1 cellular context compared by ENCODE assay signal in the genomic region with DNA sequence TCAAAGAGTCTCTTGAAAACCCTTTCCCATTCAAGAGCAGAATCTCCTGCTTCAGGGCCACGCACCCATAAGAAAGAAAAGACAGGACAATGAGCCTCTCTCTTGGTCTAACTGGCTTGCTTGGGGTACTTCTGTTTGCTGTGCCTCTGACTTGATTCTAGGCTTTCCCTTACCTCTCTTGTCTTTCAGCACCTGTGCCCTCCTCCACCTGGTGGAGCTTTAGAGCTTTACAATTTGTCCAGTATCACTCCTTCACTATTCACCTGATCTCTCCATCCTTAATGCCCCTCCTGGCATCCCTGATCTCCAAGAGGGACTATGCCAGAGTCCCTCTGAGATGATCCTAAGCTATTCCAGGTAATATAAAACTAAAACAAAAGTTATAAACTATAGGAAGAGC.
TF ChIP-seq lines count a peak whose summit lies in the region.

No MANE protein-coding gene starts in this region.

TF ChIP-seq in GM23338, 12 proteins besides CTCF, POLR2A, EP300 and RAD21 (continued from another document):
- TF ChIP-seq, protein P1, sequence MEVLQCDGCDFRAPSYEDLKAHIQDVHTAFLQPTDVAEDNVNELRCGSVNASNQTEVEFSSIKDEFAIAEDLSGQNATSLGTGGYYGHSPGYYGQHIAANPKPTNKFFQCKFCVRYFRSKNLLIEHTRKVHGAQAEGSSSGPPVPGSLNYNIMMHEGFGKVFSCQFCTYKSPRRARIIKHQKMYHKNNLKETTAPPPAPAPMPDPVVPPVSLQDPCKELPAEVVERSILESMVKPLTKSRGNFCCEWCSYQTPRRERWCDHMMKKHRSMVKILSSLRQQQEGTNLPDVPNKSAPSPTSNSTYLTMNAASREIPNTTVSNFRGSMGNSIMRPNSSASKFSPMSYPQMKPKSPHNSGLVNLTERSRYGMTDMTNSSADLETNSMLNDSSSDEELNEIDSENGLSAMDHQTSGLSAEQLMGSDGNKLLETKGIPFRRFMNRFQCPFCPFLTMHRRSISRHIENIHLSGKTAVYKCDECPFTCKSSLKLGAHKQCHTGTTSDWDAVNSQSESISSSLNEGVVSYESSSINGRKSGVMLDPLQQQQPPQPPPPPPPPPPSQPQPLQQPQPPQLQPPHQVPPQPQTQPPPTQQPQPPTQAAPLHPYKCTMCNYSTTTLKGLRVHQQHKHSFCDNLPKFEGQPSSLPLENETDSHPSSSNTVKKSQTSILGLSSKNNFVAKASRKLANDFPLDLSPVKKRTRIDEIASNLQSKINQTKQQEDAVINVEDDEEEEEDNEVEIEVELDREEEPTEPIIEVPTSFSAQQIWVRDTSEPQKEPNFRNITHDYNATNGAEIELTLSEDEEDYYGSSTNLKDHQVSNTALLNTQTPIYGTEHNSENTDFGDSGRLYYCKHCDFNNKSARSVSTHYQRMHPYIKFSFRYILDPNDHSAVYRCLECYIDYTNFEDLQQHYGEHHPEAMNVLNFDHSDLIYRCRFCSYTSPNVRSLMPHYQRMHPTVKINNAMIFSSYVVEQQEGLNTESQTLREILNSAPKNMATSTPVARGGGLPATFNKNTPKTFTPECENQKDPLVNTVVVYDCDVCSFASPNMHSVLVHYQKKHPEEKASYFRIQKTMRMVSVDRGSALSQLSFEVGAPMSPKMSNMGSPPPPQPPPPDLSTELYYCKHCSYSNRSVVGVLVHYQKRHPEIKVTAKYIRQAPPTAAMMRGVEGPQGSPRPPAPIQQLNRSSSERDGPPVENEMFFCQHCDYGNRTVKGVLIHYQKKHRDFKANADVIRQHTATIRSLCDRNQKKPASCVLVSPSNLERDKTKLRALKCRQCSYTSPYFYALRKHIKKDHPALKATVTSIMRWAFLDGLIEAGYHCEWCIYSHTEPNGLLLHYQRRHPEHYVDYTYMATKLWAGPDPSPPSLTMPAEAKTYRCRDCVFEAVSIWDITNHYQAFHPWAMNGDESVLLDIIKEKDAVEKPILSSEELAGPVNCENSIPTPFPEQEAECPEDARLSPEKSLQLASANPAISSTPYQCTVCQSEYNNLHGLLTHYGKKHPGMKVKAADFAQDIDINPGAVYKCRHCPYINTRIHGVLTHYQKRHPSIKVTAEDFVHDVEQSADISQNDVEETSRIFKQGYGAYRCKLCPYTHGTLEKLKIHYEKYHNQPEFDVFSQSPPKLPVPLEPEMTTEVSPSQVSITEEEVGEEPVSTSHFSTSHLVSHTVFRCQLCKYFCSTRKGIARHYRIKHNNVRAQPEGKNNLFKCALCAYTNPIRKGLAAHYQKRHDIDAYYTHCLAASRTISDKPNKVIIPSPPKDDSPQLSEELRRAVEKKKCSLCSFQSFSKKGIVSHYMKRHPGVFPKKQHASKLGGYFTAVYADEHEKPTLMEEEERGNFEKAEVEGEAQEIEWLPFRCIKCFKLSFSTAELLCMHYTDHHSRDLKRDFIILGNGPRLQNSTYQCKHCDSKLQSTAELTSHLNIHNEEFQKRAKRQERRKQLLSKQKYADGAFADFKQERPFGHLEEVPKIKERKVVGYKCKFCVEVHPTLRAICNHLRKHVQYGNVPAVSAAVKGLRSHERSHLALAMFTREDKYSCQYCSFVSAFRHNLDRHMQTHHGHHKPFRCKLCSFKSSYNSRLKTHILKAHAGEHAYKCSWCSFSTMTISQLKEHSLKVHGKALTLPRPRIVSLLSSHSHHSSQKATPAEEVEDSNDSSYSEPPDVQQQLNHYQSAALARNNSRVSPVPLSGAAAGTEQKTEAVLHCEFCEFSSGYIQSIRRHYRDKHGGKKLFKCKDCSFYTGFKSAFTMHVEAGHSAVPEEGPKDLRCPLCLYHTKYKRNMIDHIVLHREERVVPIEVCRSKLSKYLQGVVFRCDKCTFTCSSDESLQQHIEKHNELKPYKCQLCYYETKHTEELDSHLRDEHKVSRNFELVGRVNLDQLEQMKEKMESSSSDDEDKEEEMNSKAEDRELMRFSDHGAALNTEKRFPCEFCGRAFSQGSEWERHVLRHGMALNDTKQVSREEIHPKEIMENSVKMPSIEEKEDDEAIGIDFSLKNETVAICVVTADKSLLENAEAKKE (CRISPR knock-in tag; IDR thresholded peaks at IDR 0.05), result no peak
- no peak for TF ChIP-seq ZNF114 (CRISPR knock-in tag; IDR thresholded peaks at IDR 0.05)
- no peak for TF ChIP-seq ZNF331 (CRISPR knock-in tag; IDR thresholded peaks at IDR 0.05; ENCODE audit: low read depth)
- TF ChIP-seq NANOG (IDR thresholded peaks at IDR 0.05; ENCODE audit: borderline replicate concordance), result no peak
- TF ChIP-seq, protein P2, sequence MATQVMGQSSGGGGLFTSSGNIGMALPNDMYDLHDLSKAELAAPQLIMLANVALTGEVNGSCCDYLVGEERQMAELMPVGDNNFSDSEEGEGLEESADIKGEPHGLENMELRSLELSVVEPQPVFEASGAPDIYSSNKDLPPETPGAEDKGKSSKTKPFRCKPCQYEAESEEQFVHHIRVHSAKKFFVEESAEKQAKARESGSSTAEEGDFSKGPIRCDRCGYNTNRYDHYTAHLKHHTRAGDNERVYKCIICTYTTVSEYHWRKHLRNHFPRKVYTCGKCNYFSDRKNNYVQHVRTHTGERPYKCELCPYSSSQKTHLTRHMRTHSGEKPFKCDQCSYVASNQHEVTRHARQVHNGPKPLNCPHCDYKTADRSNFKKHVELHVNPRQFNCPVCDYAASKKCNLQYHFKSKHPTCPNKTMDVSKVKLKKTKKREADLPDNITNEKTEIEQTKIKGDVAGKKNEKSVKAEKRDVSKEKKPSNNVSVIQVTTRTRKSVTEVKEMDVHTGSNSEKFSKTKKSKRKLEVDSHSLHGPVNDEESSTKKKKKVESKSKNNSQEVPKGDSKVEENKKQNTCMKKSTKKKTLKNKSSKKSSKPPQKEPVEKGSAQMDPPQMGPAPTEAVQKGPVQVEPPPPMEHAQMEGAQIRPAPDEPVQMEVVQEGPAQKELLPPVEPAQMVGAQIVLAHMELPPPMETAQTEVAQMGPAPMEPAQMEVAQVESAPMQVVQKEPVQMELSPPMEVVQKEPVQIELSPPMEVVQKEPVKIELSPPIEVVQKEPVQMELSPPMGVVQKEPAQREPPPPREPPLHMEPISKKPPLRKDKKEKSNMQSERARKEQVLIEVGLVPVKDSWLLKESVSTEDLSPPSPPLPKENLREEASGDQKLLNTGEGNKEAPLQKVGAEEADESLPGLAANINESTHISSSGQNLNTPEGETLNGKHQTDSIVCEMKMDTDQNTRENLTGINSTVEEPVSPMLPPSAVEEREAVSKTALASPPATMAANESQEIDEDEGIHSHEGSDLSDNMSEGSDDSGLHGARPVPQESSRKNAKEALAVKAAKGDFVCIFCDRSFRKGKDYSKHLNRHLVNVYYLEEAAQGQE (IDR thresholded peaks at IDR 0.05; ENCODE audit: unreplicated experiment), result no peak
